Comparison of ENCODE assay signal across 2 cellular contexts in the genomic region with DNA sequence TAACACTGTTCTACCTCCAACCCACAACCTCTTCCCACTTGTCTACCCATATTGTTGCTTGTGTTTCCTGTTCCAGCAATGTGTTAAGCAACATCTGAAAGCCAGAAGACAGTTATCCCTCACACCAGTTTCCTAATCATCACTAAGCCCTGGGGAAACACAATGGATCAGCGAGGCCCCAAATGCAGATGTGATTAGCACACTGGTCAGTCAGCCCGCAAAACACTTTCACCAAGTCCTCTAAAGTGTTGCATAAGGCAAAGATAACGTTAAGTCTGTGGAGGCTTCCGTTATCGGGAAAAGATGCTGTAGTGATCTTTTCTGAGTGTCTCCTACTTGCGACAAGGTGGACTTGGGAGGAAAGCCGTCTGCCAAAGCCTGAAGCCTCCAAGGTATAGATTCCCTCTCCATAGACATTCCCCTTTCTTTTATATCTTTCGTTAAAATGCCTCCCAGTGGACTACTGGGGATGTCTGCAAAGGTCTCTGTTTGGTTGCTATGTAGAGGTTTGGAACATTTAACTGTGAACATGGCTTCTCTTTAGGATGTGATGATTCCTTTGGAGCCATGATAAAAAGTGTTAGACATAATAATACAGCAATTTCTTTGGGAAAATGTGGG.
TF ChIP-seq lines count a peak whose summit lies in the region.

A gene with protein sequence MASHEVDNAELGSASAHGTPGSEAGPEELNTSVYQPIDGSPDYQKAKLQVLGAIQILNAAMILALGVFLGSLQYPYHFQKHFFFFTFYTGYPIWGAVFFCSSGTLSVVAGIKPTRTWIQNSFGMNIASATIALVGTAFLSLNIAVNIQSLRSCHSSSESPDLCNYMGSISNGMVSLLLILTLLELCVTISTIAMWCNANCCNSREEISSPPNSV (plus strand): TSS at position 317 of the 621 bp plus-strand sequence. CDS start 4,496 bp downstream, outside the sequence.

TF ChIP-seq in GM23338, 12 proteins besides CTCF, POLR2A, EP300 and RAD21 (continues in another document):
- TF ChIP-seq POLR2AphosphoS5 (IDR thresholded peaks at IDR 0.05; ENCODE audit: low read depth), result no peak
- TF ChIP-seq, protein P1, sequence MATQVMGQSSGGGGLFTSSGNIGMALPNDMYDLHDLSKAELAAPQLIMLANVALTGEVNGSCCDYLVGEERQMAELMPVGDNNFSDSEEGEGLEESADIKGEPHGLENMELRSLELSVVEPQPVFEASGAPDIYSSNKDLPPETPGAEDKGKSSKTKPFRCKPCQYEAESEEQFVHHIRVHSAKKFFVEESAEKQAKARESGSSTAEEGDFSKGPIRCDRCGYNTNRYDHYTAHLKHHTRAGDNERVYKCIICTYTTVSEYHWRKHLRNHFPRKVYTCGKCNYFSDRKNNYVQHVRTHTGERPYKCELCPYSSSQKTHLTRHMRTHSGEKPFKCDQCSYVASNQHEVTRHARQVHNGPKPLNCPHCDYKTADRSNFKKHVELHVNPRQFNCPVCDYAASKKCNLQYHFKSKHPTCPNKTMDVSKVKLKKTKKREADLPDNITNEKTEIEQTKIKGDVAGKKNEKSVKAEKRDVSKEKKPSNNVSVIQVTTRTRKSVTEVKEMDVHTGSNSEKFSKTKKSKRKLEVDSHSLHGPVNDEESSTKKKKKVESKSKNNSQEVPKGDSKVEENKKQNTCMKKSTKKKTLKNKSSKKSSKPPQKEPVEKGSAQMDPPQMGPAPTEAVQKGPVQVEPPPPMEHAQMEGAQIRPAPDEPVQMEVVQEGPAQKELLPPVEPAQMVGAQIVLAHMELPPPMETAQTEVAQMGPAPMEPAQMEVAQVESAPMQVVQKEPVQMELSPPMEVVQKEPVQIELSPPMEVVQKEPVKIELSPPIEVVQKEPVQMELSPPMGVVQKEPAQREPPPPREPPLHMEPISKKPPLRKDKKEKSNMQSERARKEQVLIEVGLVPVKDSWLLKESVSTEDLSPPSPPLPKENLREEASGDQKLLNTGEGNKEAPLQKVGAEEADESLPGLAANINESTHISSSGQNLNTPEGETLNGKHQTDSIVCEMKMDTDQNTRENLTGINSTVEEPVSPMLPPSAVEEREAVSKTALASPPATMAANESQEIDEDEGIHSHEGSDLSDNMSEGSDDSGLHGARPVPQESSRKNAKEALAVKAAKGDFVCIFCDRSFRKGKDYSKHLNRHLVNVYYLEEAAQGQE (IDR thresholded peaks at IDR 0.05; ENCODE audit: unreplicated experiment), result no peak
- no peak for TF ChIP-seq ZNF114 (CRISPR knock-in tag; IDR thresholded peaks at IDR 0.05)
- no peak for TF ChIP-seq EZH2 (IDR thresholded peaks at IDR 0.05; ENCODE audit: low read depth, unreplicated experiment)
- TF ChIP-seq, protein P2, sequence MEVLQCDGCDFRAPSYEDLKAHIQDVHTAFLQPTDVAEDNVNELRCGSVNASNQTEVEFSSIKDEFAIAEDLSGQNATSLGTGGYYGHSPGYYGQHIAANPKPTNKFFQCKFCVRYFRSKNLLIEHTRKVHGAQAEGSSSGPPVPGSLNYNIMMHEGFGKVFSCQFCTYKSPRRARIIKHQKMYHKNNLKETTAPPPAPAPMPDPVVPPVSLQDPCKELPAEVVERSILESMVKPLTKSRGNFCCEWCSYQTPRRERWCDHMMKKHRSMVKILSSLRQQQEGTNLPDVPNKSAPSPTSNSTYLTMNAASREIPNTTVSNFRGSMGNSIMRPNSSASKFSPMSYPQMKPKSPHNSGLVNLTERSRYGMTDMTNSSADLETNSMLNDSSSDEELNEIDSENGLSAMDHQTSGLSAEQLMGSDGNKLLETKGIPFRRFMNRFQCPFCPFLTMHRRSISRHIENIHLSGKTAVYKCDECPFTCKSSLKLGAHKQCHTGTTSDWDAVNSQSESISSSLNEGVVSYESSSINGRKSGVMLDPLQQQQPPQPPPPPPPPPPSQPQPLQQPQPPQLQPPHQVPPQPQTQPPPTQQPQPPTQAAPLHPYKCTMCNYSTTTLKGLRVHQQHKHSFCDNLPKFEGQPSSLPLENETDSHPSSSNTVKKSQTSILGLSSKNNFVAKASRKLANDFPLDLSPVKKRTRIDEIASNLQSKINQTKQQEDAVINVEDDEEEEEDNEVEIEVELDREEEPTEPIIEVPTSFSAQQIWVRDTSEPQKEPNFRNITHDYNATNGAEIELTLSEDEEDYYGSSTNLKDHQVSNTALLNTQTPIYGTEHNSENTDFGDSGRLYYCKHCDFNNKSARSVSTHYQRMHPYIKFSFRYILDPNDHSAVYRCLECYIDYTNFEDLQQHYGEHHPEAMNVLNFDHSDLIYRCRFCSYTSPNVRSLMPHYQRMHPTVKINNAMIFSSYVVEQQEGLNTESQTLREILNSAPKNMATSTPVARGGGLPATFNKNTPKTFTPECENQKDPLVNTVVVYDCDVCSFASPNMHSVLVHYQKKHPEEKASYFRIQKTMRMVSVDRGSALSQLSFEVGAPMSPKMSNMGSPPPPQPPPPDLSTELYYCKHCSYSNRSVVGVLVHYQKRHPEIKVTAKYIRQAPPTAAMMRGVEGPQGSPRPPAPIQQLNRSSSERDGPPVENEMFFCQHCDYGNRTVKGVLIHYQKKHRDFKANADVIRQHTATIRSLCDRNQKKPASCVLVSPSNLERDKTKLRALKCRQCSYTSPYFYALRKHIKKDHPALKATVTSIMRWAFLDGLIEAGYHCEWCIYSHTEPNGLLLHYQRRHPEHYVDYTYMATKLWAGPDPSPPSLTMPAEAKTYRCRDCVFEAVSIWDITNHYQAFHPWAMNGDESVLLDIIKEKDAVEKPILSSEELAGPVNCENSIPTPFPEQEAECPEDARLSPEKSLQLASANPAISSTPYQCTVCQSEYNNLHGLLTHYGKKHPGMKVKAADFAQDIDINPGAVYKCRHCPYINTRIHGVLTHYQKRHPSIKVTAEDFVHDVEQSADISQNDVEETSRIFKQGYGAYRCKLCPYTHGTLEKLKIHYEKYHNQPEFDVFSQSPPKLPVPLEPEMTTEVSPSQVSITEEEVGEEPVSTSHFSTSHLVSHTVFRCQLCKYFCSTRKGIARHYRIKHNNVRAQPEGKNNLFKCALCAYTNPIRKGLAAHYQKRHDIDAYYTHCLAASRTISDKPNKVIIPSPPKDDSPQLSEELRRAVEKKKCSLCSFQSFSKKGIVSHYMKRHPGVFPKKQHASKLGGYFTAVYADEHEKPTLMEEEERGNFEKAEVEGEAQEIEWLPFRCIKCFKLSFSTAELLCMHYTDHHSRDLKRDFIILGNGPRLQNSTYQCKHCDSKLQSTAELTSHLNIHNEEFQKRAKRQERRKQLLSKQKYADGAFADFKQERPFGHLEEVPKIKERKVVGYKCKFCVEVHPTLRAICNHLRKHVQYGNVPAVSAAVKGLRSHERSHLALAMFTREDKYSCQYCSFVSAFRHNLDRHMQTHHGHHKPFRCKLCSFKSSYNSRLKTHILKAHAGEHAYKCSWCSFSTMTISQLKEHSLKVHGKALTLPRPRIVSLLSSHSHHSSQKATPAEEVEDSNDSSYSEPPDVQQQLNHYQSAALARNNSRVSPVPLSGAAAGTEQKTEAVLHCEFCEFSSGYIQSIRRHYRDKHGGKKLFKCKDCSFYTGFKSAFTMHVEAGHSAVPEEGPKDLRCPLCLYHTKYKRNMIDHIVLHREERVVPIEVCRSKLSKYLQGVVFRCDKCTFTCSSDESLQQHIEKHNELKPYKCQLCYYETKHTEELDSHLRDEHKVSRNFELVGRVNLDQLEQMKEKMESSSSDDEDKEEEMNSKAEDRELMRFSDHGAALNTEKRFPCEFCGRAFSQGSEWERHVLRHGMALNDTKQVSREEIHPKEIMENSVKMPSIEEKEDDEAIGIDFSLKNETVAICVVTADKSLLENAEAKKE (CRISPR knock-in tag; IDR thresholded peaks at IDR 0.05), result no peak
- no peak for TF ChIP-seq EZH2phosphoT487 (IDR thresholded peaks at IDR 0.05; ENCODE audit: unreplicated experiment)
- no peak for TF ChIP-seq JUNB (IDR thresholded peaks at IDR 0.05; ENCODE audit: unreplicated experiment)
- no peak for TF ChIP-seq CREB1 (CRISPR knock-in tag; IDR thresholded peaks at IDR 0.05; ENCODE audit: low read depth)
- no peak for TF ChIP-seq ZNF331 (CRISPR knock-in tag; IDR thresholded peaks at IDR 0.05; ENCODE audit: low read depth)

TF ChIP-seq in K562, 482 proteins besides CTCF, POLR2A, EP300 and RAD21 (continues in another document):
- TF ChIP-seq, protein P3, sequence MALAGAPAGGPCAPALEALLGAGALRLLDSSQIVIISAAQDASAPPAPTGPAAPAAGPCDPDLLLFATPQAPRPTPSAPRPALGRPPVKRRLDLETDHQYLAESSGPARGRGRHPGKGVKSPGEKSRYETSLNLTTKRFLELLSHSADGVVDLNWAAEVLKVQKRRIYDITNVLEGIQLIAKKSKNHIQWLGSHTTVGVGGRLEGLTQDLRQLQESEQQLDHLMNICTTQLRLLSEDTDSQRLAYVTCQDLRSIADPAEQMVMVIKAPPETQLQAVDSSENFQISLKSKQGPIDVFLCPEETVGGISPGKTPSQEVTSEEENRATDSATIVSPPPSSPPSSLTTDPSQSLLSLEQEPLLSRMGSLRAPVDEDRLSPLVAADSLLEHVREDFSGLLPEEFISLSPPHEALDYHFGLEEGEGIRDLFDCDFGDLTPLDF (CRISPR knock-in tag; IDR thresholded peaks at IDR 0.05), result no peak
- TF ChIP-seq, protein P4, sequence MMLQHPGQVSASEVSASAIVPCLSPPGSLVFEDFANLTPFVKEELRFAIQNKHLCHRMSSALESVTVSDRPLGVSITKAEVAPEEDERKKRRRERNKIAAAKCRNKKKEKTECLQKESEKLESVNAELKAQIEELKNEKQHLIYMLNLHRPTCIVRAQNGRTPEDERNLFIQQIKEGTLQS (IDR thresholded peaks at IDR 0.05), result peak; percentile 61; the same call in 1 of the 2 replicates
- TF ChIP-seq, protein P4 (CRISPR knock-in tag; conservative IDR thresholded peaks at IDR 0.05), result no peak
- TF ChIP-seq TEAD4 (IDR thresholded peaks at IDR 0.05; ENCODE audit: low read length), result peak; percentile 89
- TF ChIP-seq TEAD4 (CRISPR knock-in tag; IDR thresholded peaks at IDR 0.05; ENCODE audit: borderline replicate concordance), result no peak
- peak; percentile 35 for TF ChIP-seq RBBP5 (IDR thresholded peaks at IDR 0.05; ENCODE audit: borderline replicate concordance, insufficient read depth, low read length, poor library complexity, severe bottlenecking)
- peak; percentile 30; a peak in 1 of 4 replicates for TF ChIP-seq TEAD1 (CRISPR knock-in tag; IDR thresholded peaks at IDR 0.05)
- no peak for TF ChIP-seq ZNF778 (CRISPR knock-in tag; IDR thresholded peaks at IDR 0.05)
- peak; percentile 73 for TF ChIP-seq STAT5A (IDR thresholded peaks at IDR 0.05; ENCODE audit: borderline replicate concordance, low read length)
- TF ChIP-seq FOXM1 (IDR thresholded peaks at IDR 0.05; ENCODE audit: low read depth), result 0 out of 2 replicates have a peak, but pooled peaks have one; percentile 38
- TF ChIP-seq FOXM1 (CRISPR knock-in tag; IDR thresholded peaks at IDR 0.05; ENCODE audit: low read depth), result no peak
- TF ChIP-seq RCOR1 (IDR thresholded peaks at IDR 0.05; ENCODE audit: borderline replicate concordance in 1 of 2, low read depth in 2 of 2, low read length in 2 of 2), result peak in 1 of 2 experiments; percentile 92; a peak in 2 of 4 replicates
- 0 out of 2 replicates have a peak, but pooled peaks have one; percentile 30 for TF ChIP-seq ZBED1 (IDR thresholded peaks at IDR 0.05)
- no peak for TF ChIP-seq RB1 (IDR thresholded peaks at IDR 0.05; ENCODE audit: low read depth)
- TF ChIP-seq CREM (IDR thresholded peaks at IDR 0.05; ENCODE audit: low read depth), result 0 out of 2 replicates have a peak, but pooled peaks have one; percentile 25
- TF ChIP-seq TRIM24 (IDR thresholded peaks at IDR 0.05), result peak; percentile 86 to 92
- peak; percentile 59; the same call in 1 of the 2 replicates for TF ChIP-seq SMARCA4 (IDR thresholded peaks at IDR 0.05)
- TF ChIP-seq, protein P5, sequence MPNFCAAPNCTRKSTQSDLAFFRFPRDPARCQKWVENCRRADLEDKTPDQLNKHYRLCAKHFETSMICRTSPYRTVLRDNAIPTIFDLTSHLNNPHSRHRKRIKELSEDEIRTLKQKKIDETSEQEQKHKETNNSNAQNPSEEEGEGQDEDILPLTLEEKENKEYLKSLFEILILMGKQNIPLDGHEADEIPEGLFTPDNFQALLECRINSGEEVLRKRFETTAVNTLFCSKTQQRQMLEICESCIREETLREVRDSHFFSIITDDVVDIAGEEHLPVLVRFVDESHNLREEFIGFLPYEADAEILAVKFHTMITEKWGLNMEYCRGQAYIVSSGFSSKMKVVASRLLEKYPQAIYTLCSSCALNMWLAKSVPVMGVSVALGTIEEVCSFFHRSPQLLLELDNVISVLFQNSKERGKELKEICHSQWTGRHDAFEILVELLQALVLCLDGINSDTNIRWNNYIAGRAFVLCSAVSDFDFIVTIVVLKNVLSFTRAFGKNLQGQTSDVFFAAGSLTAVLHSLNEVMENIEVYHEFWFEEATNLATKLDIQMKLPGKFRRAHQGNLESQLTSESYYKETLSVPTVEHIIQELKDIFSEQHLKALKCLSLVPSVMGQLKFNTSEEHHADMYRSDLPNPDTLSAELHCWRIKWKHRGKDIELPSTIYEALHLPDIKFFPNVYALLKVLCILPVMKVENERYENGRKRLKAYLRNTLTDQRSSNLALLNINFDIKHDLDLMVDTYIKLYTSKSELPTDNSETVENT (CRISPR knock-in tag; IDR thresholded peaks at IDR 0.05), result no peak
- no peak for TF ChIP-seq ZNF24 (IDR thresholded peaks at IDR 0.05)
- no peak for TF ChIP-seq MIER1 (IDR thresholded peaks at IDR 0.05; ENCODE audit: low read depth)
- TF ChIP-seq GATA2 (CRISPR knock-in tag; IDR thresholded peaks at IDR 0.05), result peak; percentile 53
- TF ChIP-seq ZNF589 (CRISPR knock-in tag; IDR thresholded peaks at IDR 0.05; ENCODE audit: low read depth), result no peak
- TF ChIP-seq CEBPB (tag; IDR thresholded peaks at IDR 0.05), result peak; percentile 97
- TF ChIP-seq ETV5 (CRISPR knock-in tag; IDR thresholded peaks at IDR 0.05; ENCODE audit: low read depth), result 0 out of 2 replicates have a peak, but pooled peaks have one; percentile 61
- TF ChIP-seq TCF3 (CRISPR knock-in tag; IDR thresholded peaks at IDR 0.05), result peak; percentile 89
- 0 out of 2 replicates have a peak, but pooled peaks have one; percentile 8 for TF ChIP-seq ELF4 (CRISPR knock-in tag; IDR thresholded peaks at IDR 0.05)
- TF ChIP-seq ARID1B (IDR thresholded peaks at IDR 0.05), result peak; percentile 82
- TF ChIP-seq, protein P6, sequence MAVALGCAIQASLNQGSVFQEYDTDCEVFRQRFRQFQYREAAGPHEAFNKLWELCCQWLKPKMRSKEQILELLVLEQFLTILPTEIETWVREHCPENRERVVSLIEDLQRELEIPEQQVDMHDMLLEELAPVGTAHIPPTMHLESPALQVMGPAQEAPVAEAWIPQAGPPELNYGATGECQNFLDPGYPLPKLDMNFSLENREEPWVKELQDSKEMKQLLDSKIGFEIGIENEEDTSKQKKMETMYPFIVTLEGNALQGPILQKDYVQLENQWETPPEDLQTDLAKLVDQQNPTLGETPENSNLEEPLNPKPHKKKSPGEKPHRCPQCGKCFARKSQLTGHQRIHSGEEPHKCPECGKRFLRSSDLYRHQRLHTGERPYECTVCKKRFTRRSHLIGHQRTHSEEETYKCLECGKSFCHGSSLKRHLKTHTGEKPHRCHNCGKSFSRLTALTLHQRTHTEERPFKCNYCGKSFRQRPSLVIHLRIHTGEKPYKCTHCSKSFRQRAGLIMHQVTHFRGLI (CRISPR knock-in tag; IDR thresholded peaks at IDR 0.05), result no peak
- TF ChIP-seq SMARCE1 (IDR thresholded peaks at IDR 0.05), result peak; percentile 46; the same call in 1 of the 2 replicates
- TF ChIP-seq DPF2 (IDR thresholded peaks at IDR 0.05), result peak; percentile 64; the same call in 1 of the 2 replicates
- no peak for TF ChIP-seq PHB (CRISPR knock-in tag; IDR thresholded peaks at IDR 0.05)
